ENCODE assay signal across 1 cellular context in genomic region chr16:81994485-81994884, GRCh38.
TF ChIP-seq lines count a peak whose summit lies in the region.

No MANE protein-coding gene starts in this region.

TF ChIP-seq in K562, 482 proteins besides CTCF, POLR2A, EP300 and RAD21:
- TF ChIP-seq CHAMP1 (IDR thresholded peaks at IDR 0.05): no peak
- TF ChIP-seq GABPA (tag; conservative IDR thresholded peaks at IDR 0.05; ENCODE audit: low read depth): no peak
- TF ChIP-seq SETDB1 (IDR thresholded peaks at IDR 0.05; ENCODE audit: low read length): no peak
- no peak for TF ChIP-seq ZBTB12 (CRISPR knock-in tag; IDR thresholded peaks at IDR 0.05)
- TF ChIP-seq CHD4 (IDR thresholded peaks at IDR 0.05; ENCODE audit: insufficient read depth, insufficient replicate concordance, low read depth, low read length, poor library complexity, severe bottlenecking): no peak
- TF ChIP-seq PHB (CRISPR knock-in tag; IDR thresholded peaks at IDR 0.05): no peak
- no peak for TF ChIP-seq RBM22 (IDR thresholded peaks at IDR 0.05; ENCODE audit: low read depth, low read length, poor library complexity, severe bottlenecking)
- TF ChIP-seq ZBED1 (IDR thresholded peaks at IDR 0.05): no peak
- no peak for TF ChIP-seq PHF20 (IDR thresholded peaks at IDR 0.05; ENCODE audit: partially characterized antibody)
